In genomic region chr17:42020845-42021244, GRCh38 we compare ENCODE assay signal across 7 cellular contexts. TPM values are rescaled to one million over a fixed set of nuclear protein-coding genes. Genes with fewer than 3 reads are reported as not detected.
DNase-seq lines count a peak whose midpoint lies in the region; TF ChIP-seq lines count a peak whose summit lies in the region.
"Not testable (repeated sequence)": the region's sequence is repeated elsewhere in the genome, so short reads cannot be mapped to it uniquely, and the experiment has no call there.

No MANE protein-coding gene starts in this region.

- H4K20me1 ChIP-seq in mammary epithelial cell (ENCODE audit: insufficient read depth, low read length) = not testable (repeated sequence)

- H3K36me3 Mint-ChIP-seq in activated CD4-positive, alpha-beta memory T cell treated with anti-CD3 and anti-CD28 coated beads for 36 hours = peaks cover 17% of the 10 kb centered on the region
- not testable (repeated sequence) for H3K36me3 Mint-ChIP-seq in glutamatergic neuron (ENCODE audit: unreplicated experiment)

- H2AFZ ChIP-seq in mammary epithelial cell (ENCODE audit: low read depth, low read length) = not testable (repeated sequence)

- not testable (repeated sequence) for H3K36me3 ChIP-seq in mammary epithelial cell (ENCODE audit: insufficient read depth, low read length)
- H3K36me3 ChIP-seq in mucosa of rectum (ENCODE audit: control insufficient read depth in 2 of 2, insufficient read depth in 2 of 2, low read length in 2 of 2) (peaks cover 19 to 23% of the 10 kb centered on the region in 2 donors), sigmoid colon (peaks cover 13 to 33% (median 21%) of the 10 kb centered on the region in 4 donors)

- H3K27me3 Mint-ChIP-seq in activated CD4-positive, alpha-beta memory T cell treated with anti-CD3 and anti-CD28 coated beads for 36 hours; glutamatergic neuron (ENCODE audit: unreplicated experiment): not testable (repeated sequence)

- DNase-seq in GM12865 (ENCODE audit: low read depth); activated CD4-positive, alpha-beta memory T cell treated with anti-CD3 and anti-CD28 coated beads for 36 hours; mammary epithelial cell; glutamatergic neuron; sigmoid colon: not testable (repeated sequence)
- DNase-seq in NCI-H82 treated with DMSO at 0.1 percent for 48 hours (lab: John Stamatoyannopoulos, UW; ENCODE audit: unreplicated experiment) = peak; percentile 15

- CTCF ChIA-PET in activated CD4-positive, alpha-beta memory T cell treated with anti-CD3 and anti-CD28 coated beads for 36 hours (lab: Charles Lee) = interaction anchor here (0.9 to 13.7 kb wide), 16 partner anchors 11 to 353 kb away, joined by 3 to 211 read pairs (median 4); partner anchors contain the start of genes DHX58, KAT2A, ODAD4 and ZNF385C
- CTCF ChIA-PET in mammary epithelial cell (lab: Charles Lee; ENCODE audit: low non-redundant PET) = interaction anchor here (1.0 kb wide), 1 partner anchor 74 kb away, joined by 4 read pairs; no protein-coding TSS in a partner anchor

- H3K4me3 Mint-ChIP-seq in activated CD4-positive, alpha-beta memory T cell treated with anti-CD3 and anti-CD28 coated beads for 36 hours = peak overlapping the region; percentile 82
- peak overlapping the region; percentile 94 for H3K4me3 Mint-ChIP-seq in glutamatergic neuron (ENCODE audit: unreplicated experiment)

- in situ Hi-C loops in mammary epithelial cell (cut with MboI; ENCODE audit: low sequenced_read_pairs in 2 of 2) = loop anchor here in 1 of 2 donors (10.0 kb wide), 1 partner anchor 94 kb away; the partner anchor contains the start of gene DHX58

- BruUV-seq in mammary epithelial cell (replicated peaks; lab: Mats Ljungman, UMichigan) = not testable (repeated sequence)

- H3K4me1 Mint-ChIP-seq in activated CD4-positive, alpha-beta memory T cell treated with anti-CD3 and anti-CD28 coated beads for 36 hours (ENCODE audit: low read depth) = peaks cover 40% of the 10 kb centered on the region
- peaks cover 19% of the 10 kb centered on the region for H3K4me1 Mint-ChIP-seq in glutamatergic neuron (ENCODE audit: low read depth, unreplicated experiment)

- not testable (repeated sequence) for TF ChIP-seq EP300 in sigmoid colon (IDR thresholded peaks at IDR 0.05)

- not testable (repeated sequence) for H3K9me3 ChIP-seq in mammary epithelial cell (replicated peaks; ENCODE audit: insufficient read depth, low read length); mucosa of rectum (ENCODE audit: control insufficient read depth in 2 of 2, low read length in 2 of 2); sigmoid colon

- not testable (repeated sequence) for H3K9ac ChIP-seq in mammary epithelial cell (ENCODE audit: insufficient read depth, low read length)
- H3K9ac ChIP-seq in mucosa of rectum (ENCODE audit: low read depth in 1 of 2, low read length in 2 of 2) = peak overlapping the region; percentile 92 to 93

- not testable (repeated sequence) for H3K27ac ChIP-seq in mammary epithelial cell (ENCODE audit: insufficient read depth, low read depth, low read length); mucosa of rectum (ENCODE audit: low read depth in 2 of 2, low read length in 2 of 2)
- peak overlapping the region in 2 of 4 donors; percentile 84 to 91 for H3K27ac ChIP-seq in sigmoid colon

- peak overlapping the region; percentile 72 for H3K4me2 ChIP-seq in mammary epithelial cell (ENCODE audit: insufficient read depth, low read depth, low read length)

- 92% methylated on average over 5 of the region's 8 CpGs for WGBS in mammary epithelial cell (ENCODE audit: low coverage, missing lambda C conversion rate)
- WGBS in sigmoid colon, 2 donors = 57 to 83% methylated on average over 8 of the region's 8 CpGs

- not testable (repeated sequence) for H3K9me3 Mint-ChIP-seq in activated CD4-positive, alpha-beta memory T cell treated with anti-CD3 and anti-CD28 coated beads for 36 hours
- H3K9me3 Mint-ChIP-seq in glutamatergic neuron (ENCODE audit: unreplicated experiment) = peaks cover 12% of the 10 kb centered on the region

- H3K4me1 ChIP-seq in mammary epithelial cell (ENCODE audit: insufficient read depth, low read length) (peaks cover 36% of the 10 kb centered on the region), mucosa of rectum (ENCODE audit: control insufficient read depth in 2 of 2, insufficient read depth in 2 of 2, low read length in 2 of 2) (peaks cover 40% of the 10 kb centered on the region in 2 donors), sigmoid colon (peaks cover 0 to 53% (median 34%) of the 10 kb centered on the region in 4 donors)

- TF ChIP-seq CTCF in GM12865 (IDR thresholded peaks at IDR 0.05; ENCODE audit: insufficient read depth, low read depth, low read length, missing control alignments); mammary epithelial cell (conservative IDR thresholded peaks at IDR 0.05 in 1 of 2, IDR thresholded peaks at IDR 0.05 in 1 of 2; ENCODE audit: extremely low read depth in 1 of 2, insufficient read depth in 1 of 2, low read depth in 1 of 2, low read length in 2 of 2); glutamatergic neuron (IDR thresholded peaks at IDR 0.05; ENCODE audit: partially characterized antibody, unreplicated experiment); sigmoid colon (IDR thresholded peaks at IDR 0.05): not testable (repeated sequence)

- POLR2A ChIA-PET in activated CD4-positive, alpha-beta memory T cell treated with anti-CD3 and anti-CD28 coated beads for 36 hours (lab: Charles Lee) = interaction anchor here (0.6 to 3.5 kb wide), 6 partner anchors 25 to 399 kb away, joined by 3 to 13 read pairs (median 3); partner anchors contain the start of gene KAT2A

- H3K27ac Mint-ChIP-seq in activated CD4-positive, alpha-beta memory T cell treated with anti-CD3 and anti-CD28 coated beads for 36 hours = not testable (repeated sequence)
- peak overlapping the region; percentile 90 for H3K27ac Mint-ChIP-seq in glutamatergic neuron (ENCODE audit: unreplicated experiment)

- dilution Hi-C loops in mammary epithelial cell (cut with HindIII; ENCODE audit: low sequenced_read_pairs) = not testable (repeated sequence)

- H3K4me3 ChIP-seq in GM12865 (ENCODE audit: low read depth, low read length) (peak overlapping the region; percentile 97), mammary epithelial cell (replicated peaks in 1 of 3; ENCODE audit: insufficient read depth in 1 of 3, low read depth in 2 of 3, low read length in 3 of 3) (peak overlapping the region; percentile 79 to 98 (median 90)), mucosa of rectum (ENCODE audit: low read length in 2 of 2) (peak overlapping the region; percentile 87 to 91), sigmoid colon (peak overlapping the region; percentile 74 to 90 (median 80))

- intact Hi-C loops in activated CD4-positive, alpha-beta memory T cell treated with anti-CD3 and anti-CD28 coated beads for 36 hours (cut with micrococcal nuclease); sigmoid colon (cut with DNase I): not testable (repeated sequence)
- intact Hi-C loops in mammary epithelial cell (cut with micrococcal nuclease) = loop anchor here (10.0 kb wide), 1 partner anchor 504 kb away; no protein-coding TSS in a partner anchor

- not testable (repeated sequence) for H3K27me3 ChIP-seq in mammary epithelial cell (ENCODE audit: insufficient read depth, low read length); mucosa of rectum (ENCODE audit: control insufficient read depth in 2 of 2, insufficient read depth in 2 of 2, low read length in 2 of 2); sigmoid colon

- H3K79me2 ChIP-seq in mammary epithelial cell (ENCODE audit: insufficient read depth, low read length) = peaks cover 36% of the 10 kb centered on the region

- not testable (repeated sequence) for TF ChIP-seq POLR2A in sigmoid colon (IDR thresholded peaks at IDR 0.05)

RNA-seq across cellular contexts. Expression of gene NKIRAS2, which starts 1.0 kb away (rescaled TPM):
- total RNA-seq in activated CD4-positive, alpha-beta memory T cell treated with anti-CD3 and anti-CD28 coated beads for 36 hours = 10 to 100 TPM; 15.6 to 16.1 TPM
- total RNA-seq in mammary epithelial cell (10 to 100 TPM; 28.1 to 40.2 TPM), glutamatergic neuron (ENCODE audit: unreplicated experiment) (88.8 TPM), sigmoid colon (10 to 100 TPM; 28.5 to 35.4 (median 30.8) TPM)
- polyA plus RNA-seq in mammary epithelial cell (37.8 TPM), sigmoid colon (10 to 100 TPM; 32.6 to 34.8 (median 34.2) TPM)
- polyA minus RNA-seq in mammary epithelial cell = 77.6 TPM

RNA-seq across cellular contexts. Expression of gene DNAJC7, which starts 3.6 kb away (rescaled TPM):
- 10 to 100 TPM; 79.7 to 80.9 TPM for total RNA-seq in activated CD4-positive, alpha-beta memory T cell treated with anti-CD3 and anti-CD28 coated beads for 36 hours
- total RNA-seq in mammary epithelial cell (10 to 100 TPM; 45.2 to 96.6 TPM), glutamatergic neuron (ENCODE audit: unreplicated experiment) (124 TPM), sigmoid colon (10 to 100 TPM; 46.7 to 57.1 (median 49.6) TPM)
- polyA plus RNA-seq in mammary epithelial cell (38.1 TPM), sigmoid colon (10 to 100 TPM; 90.1 to 91.6 (median 90.1) TPM)
- 103 TPM for polyA minus RNA-seq in mammary epithelial cell

RNA-seq across cellular contexts. Expression of gene C17orf113, which starts 29.6 kb away (rescaled TPM):
- total RNA-seq in activated CD4-positive, alpha-beta memory T cell treated with anti-CD3 and anti-CD28 coated beads for 36 hours = under 1 TPM; 0.15 to 0.26 TPM
- 1 to 10 TPM; 1.0 to 1.7 TPM for total RNA-seq in mammary epithelial cell
- polyA plus RNA-seq in mammary epithelial cell = 0.24 TPM
- polyA minus RNA-seq in mammary epithelial cell = not detected
- 2.4 TPM for total RNA-seq in glutamatergic neuron (ENCODE audit: unreplicated experiment)
- total RNA-seq in sigmoid colon = under 1 TPM; 0.27 to 0.71 (median 0.39) TPM
- under 1 TPM; 0.23 to 0.66 (median 0.60) TPM for polyA plus RNA-seq in sigmoid colon

RNA-seq across cellular contexts. Expression of gene CNP, which starts 54.2 kb away (rescaled TPM):
- total RNA-seq in activated CD4-positive, alpha-beta memory T cell treated with anti-CD3 and anti-CD28 coated beads for 36 hours = 10 to 100 TPM; 66.6 to 68.0 TPM
- total RNA-seq in mammary epithelial cell (10 to 100 TPM; 61.7 to 72.6 TPM), glutamatergic neuron (ENCODE audit: unreplicated experiment) (51.5 TPM), sigmoid colon (10 to 100 TPM; 52.0 to 71.3 (median 65.2) TPM)
- polyA plus RNA-seq in mammary epithelial cell (40.4 TPM), sigmoid colon (10 to 100 TPM; 24.0 to 48.0 (median 25.2) TPM)
- 69.9 TPM for polyA minus RNA-seq in mammary epithelial cell
